11 cellular contexts compared by ENCODE assay signal in the genomic region with DNA sequence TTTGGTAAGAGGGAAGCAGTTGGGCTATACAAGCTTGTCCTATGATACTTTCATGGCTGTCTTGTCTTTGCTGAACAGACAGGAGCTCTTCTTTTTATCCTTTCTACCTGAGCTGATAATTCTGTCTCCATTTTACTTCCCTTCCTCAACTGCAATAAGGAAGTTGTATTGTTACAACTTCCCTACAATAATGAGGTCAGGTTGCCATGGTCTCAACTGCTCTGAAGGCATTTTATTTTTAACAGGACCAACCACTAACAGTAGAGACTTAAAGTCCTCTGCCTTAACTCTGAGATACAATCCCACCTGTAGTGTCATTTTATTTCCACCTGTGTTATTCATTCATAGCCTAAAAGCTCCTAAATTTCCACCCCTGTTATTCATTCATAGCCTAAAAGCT.
A peak's percentile ranks its signal among the peaks of the same experiment; 100 is the strongest.
DNase-seq lines count a peak whose midpoint lies in the region; ATAC-seq lines count a peak whose summit lies in the region.
"Had no signal": no experiment of that assay in that cellular context is flagged by ENCODE, and none has a peak within 500 bp of the region (broad histone marks: within the 10 kb centered on the region; RNA-seq: fewer than 3 reads in every experiment).

No MANE protein-coding gene starts in this region.

- peaks cover 4% of the 10 kb centered on the region for H3K9me3 Mint-ChIP-seq in activated T-cell treated with anti-CD3 and anti-CD28 coated beads, Interleukin-2, amount 50 U/mL, for 24 hours
- H3K9me3 Mint-ChIP-seq in central memory CD8-positive, alpha-beta T cell: no peaks in the 10 kb centered on the region
- H3K9me3 Mint-ChIP-seq in stimulated activated memory B cell treated with anti-CD40 and anti-IgM and Interleukin-4, amounts not matched to agents 10 μg/mL and 1 μg/mL and 100 μg/mL, for 72 hours: peaks cover 5% of the 10 kb centered on the region

- H3K27ac Mint-ChIP-seq in activated T-cell treated with anti-CD3 and anti-CD28 coated beads, Interleukin-2, amount 50 U/mL, for 24 hours: peak overlapping the region; percentile 75
- H3K27ac Mint-ChIP-seq in central memory CD8-positive, alpha-beta T cell (ENCODE audit: low read depth): peak overlapping the region; percentile 50
- peak overlapping the region; percentile 31 for H3K27ac Mint-ChIP-seq in stimulated activated memory B cell treated with anti-CD40 and anti-IgM and Interleukin-4, amounts not matched to agents 10 μg/mL and 1 μg/mL and 100 μg/mL, for 72 hours

- no peak overlapping the region for H3K4me3 Mint-ChIP-seq in activated T-cell treated with anti-CD3 and anti-CD28 coated beads, Interleukin-2, amount 50 U/mL, for 24 hours
- no peak overlapping the region for H3K4me3 Mint-ChIP-seq in central memory CD8-positive, alpha-beta T cell
- H3K4me3 Mint-ChIP-seq in stimulated activated memory B cell treated with anti-CD40 and anti-IgM and Interleukin-4, amounts not matched to agents 10 μg/mL and 1 μg/mL and 100 μg/mL, for 72 hours: no peak overlapping the region

- peaks cover 65% of the 10 kb centered on the region for H3K36me3 Mint-ChIP-seq in activated T-cell treated with anti-CD3 and anti-CD28 coated beads, Interleukin-2, amount 50 U/mL, for 24 hours (ENCODE audit: low read depth)
- peaks cover 36% of the 10 kb centered on the region for H3K36me3 Mint-ChIP-seq in central memory CD8-positive, alpha-beta T cell (ENCODE audit: insufficient read depth)
- peaks cover 54% of the 10 kb centered on the region for H3K36me3 Mint-ChIP-seq in stimulated activated memory B cell treated with anti-CD40 and anti-IgM and Interleukin-4, amounts not matched to agents 10 μg/mL and 1 μg/mL and 100 μg/mL, for 72 hours

- peak; percentile 10 for ATAC-seq in central memory CD8-positive, alpha-beta T cell (replicated peaks; ENCODE audit: extremely low read depth, poor library complexity, severe bottlenecking)
- ATAC-seq in stimulated activated memory B cell treated with anti-CD40 and anti-IgM and Interleukin-4, amounts not matched to agents 10 μg/mL and 1 μg/mL and 100 μg/mL, for 72 hours: no peak
- ATAC-seq in HG03354 (IDR thresholded peaks at IDR 0.05; ENCODE audit: poor library complexity, severe bottlenecking, unreplicated experiment) (no peak), HG03460 (IDR thresholded peaks at IDR 0.05; ENCODE audit: unreplicated experiment) (no peak)

- no peaks in the 10 kb centered on the region for H3K27me3 Mint-ChIP-seq in activated T-cell treated with anti-CD3 and anti-CD28 coated beads, Interleukin-2, amount 50 U/mL, for 24 hours
- no peaks in the 10 kb centered on the region for H3K27me3 Mint-ChIP-seq in central memory CD8-positive, alpha-beta T cell
- H3K27me3 Mint-ChIP-seq in stimulated activated memory B cell treated with anti-CD40 and anti-IgM and Interleukin-4, amounts not matched to agents 10 μg/mL and 1 μg/mL and 100 μg/mL, for 72 hours: no peaks in the 10 kb centered on the region

- peaks cover 31% of the 10 kb centered on the region for H3K4me1 Mint-ChIP-seq in activated T-cell treated with anti-CD3 and anti-CD28 coated beads, Interleukin-2, amount 50 U/mL, for 24 hours (ENCODE audit: low read depth)
- H3K4me1 Mint-ChIP-seq in central memory CD8-positive, alpha-beta T cell: peaks cover 37% of the 10 kb centered on the region
- peaks cover 16% of the 10 kb centered on the region for H3K4me1 Mint-ChIP-seq in stimulated activated memory B cell treated with anti-CD40 and anti-IgM and Interleukin-4, amounts not matched to agents 10 μg/mL and 1 μg/mL and 100 μg/mL, for 72 hours

- no peak for DNase-seq in activated T-cell treated with anti-CD3 and anti-CD28 coated beads, Interleukin-2, amount 50 U/mL, for 24 hours
- no peak for DNase-seq in activated T-cell treated with anti-CD3 and anti-CD28 coated beads, Interleukin-2, amount 50 U/mL, for 1 hour
- DNase-seq in MV-4-11 (lab: John Stamatoyannopoulos, UW) (peak; percentile 51), DMS153 (lab: John Stamatoyannopoulos, UW) (no peak)
- no peak for DNase-seq in central memory CD8-positive, alpha-beta T cell (ENCODE audit: low spot score in 2 of 2)
- DNase-seq: NCI-H1105; NCI-H446; stimulated activated CD4-positive, alpha-beta T cell treated with anti-CD3 and anti-CD28 coated beads, Interleukin-12 subunit alpha, Interleukin-12 subunit beta, amount 100 ng/mL, for 4 hours had no signal
